2 cellular contexts compared by ENCODE assay signal in the genomic region with DNA sequence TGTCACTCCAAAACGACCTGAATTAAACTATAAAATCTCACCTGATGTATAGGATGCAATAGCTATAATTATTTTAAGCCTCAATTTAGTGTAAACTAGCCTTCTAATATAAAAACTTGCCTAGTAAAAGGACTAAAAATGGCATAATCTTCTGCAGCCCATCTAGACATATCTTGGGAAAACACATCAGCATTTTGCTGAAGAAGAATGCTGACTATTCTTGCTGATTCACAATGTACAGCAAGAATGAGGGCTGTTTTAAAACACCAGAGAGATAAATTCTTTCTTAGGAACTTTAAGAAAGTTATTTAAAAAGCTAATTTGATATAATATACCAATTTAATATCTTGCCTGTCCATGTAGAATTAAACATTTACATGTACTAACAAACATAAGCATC.
TF ChIP-seq lines count a peak whose summit lies in the region.

No MANE protein-coding gene starts in this region.

TF ChIP-seq in HepG2, 621 proteins besides CTCF, POLR2A, EP300 and RAD21 (continued from another document):
- no peak for TF ChIP-seq ZBTB10 (CRISPR knock-in tag; IDR thresholded peaks at IDR 0.05; ENCODE audit: borderline replicate concordance)

TF ChIP-seq in K562, 482 proteins besides CTCF, POLR2A, EP300 and RAD21:
- TF ChIP-seq, protein P1, sequence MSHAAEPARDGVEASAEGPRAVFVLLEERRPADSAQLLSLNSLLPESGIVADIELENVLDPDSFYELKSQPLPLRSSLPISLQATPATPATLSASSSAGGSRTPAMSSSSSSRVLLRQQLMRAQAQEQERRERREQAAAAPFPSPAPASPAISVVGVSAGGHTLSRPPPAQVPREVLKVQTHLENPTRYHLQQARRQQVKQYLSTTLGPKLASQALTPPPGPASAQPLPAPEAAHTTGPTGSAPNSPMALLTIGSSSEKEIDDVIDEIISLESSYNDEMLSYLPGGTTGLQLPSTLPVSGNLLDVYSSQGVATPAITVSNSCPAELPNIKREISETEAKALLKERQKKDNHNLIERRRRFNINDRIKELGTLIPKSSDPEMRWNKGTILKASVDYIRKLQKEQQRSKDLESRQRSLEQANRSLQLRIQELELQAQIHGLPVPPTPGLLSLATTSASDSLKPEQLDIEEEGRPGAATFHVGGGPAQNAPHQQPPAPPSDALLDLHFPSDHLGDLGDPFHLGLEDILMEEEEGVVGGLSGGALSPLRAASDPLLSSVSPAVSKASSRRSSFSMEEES (CRISPR knock-in tag; IDR thresholded peaks at IDR 0.05), result no peak
- TF ChIP-seq ZNF316 (IDR thresholded peaks at IDR 0.05), result peak; percentile 58
- no peak for TF ChIP-seq SAFB (IDR thresholded peaks at IDR 0.05; ENCODE audit: borderline replicate concordance, low read depth, low read length)
- peak; percentile 53 for TF ChIP-seq MAFG (tag; conservative IDR thresholded peaks at IDR 0.05)
- no peak for TF ChIP-seq CREB3 (tag; conservative IDR thresholded peaks at IDR 0.05; ENCODE audit: low read depth)
- TF ChIP-seq C11orf30 (IDR thresholded peaks at IDR 0.05; ENCODE audit: low read depth), result peak; percentile 39; the same call in 1 of the 2 replicates
TF ChIP-seq in K562: peak in this region for 3.
